ENCODE assay signal across 11 cellular contexts in genomic region chr3:133479895-133480669, GRCh38.
A peak's percentile ranks its signal among the peaks of the same experiment; 100 is the strongest.
DNase-seq lines count a peak whose midpoint lies in the region; ATAC-seq and TF ChIP-seq lines count a peak whose summit lies in the region.
"Had no signal": no experiment of that assay in that cellular context is flagged by ENCODE, and none has a peak within 500 bp of the region (broad histone marks: within the 10 kb centered on the region; RNA-seq: fewer than 3 reads in every experiment).

No MANE protein-coding gene starts in this region.

- H3K27me3 ChIP-seq in HAP-1 (ENCODE audit: low read depth): no peaks in the 10 kb centered on the region
- H3K27me3 ChIP-seq: vagina had no signal

- peak; percentile 66 to 84 for DNase-seq in HAP-1 (ENCODE audit: low spot score in 2 of 2)
- peak; percentile 70 for DNase-seq in M059J (ENCODE audit: low read depth)
- peak in 2 of 3 donors; percentile 43 to 62 for DNase-seq in mucosa of descending colon
- DNase-seq in KG1 (lab: John Stamatoyannopoulos, UW): no peak
- no peak for DNase-seq in iPS-NIHi7 (ENCODE audit: extremely low spot score)
- DNase-seq in NCI-H2029 (lab: John Stamatoyannopoulos, UW): no peak
- no peak for DNase-seq in NCI-H187 treated with DMSO at 0.1 percent for 48 hours (lab: John Stamatoyannopoulos, UW)
- DNase-seq: effector memory CD4-positive, alpha-beta T cell; right cardiac atrium had no signal

- intact Hi-C loops in mucosa of descending colon (cut with DNase I, micrococcal nuclease): no loop called here

- no peak for TF ChIP-seq CTCF in mucosa of descending colon (IDR thresholded peaks at IDR 0.05)

- in situ Hi-C loops in HAP-1 (cut with MboI; ENCODE audit: low sequenced_read_pairs): no loop called here

- H3K9me3 ChIP-seq in HAP-1: no peaks in the 10 kb centered on the region
- H3K9me3 ChIP-seq in mucosa of descending colon: no peaks in the 10 kb centered on the region
- H3K9me3 ChIP-seq: vagina had no signal

- H3K4me3 ChIP-seq in HAP-1: no peak overlapping the region
- H3K4me3 ChIP-seq in mucosa of descending colon: no peak overlapping the region
- H3K4me3 ChIP-seq: vagina had no signal

- H3K4me1 ChIP-seq in HAP-1 (peaks cover 14% of the 10 kb centered on the region), mucosa of descending colon (ENCODE audit: low read depth) (peaks cover 10% of the 10 kb centered on the region)

- no peaks in the 10 kb centered on the region for H3K36me3 ChIP-seq in HAP-1 (replicated peaks)
- H3K36me3 ChIP-seq in mucosa of descending colon (ENCODE audit: low read depth): no peaks in the 10 kb centered on the region
- H3K36me3 ChIP-seq: vagina had no signal

- ATAC-seq in GM18511 (IDR thresholded peaks at IDR 0.05; ENCODE audit: unreplicated experiment) (peak; percentile 52), mucosa of descending colon (peak; percentile 96)
- ATAC-seq: right cardiac atrium had no signal

Comparison
In these comparisons a context has a peak if more than half of its experiments do, and no peak if none do; other contexts are left out.
1. DNase-seq: peak in HAP-1 (2 of 2), M059J (single experiment) and mucosa of descending colon (2 of 3); none in KG1 (single experiment), iPS-NIHi7 (single experiment), NCI-H2029 (single experiment) and NCI-H187 treated with DMSO at 0.1 percent for 48 hours (single experiment).